ENCODE assay signal across 18 cellular contexts in genomic region chr7:139661875-139662274, GRCh38.
DNase-seq lines count a peak whose midpoint lies in the region; ATAC-seq and TF ChIP-seq lines count a peak whose summit lies in the region.
"Had no signal": no experiment of that assay in that cellular context is flagged by ENCODE, and none has a peak within 500 bp of the region (broad histone marks: within the 10 kb centered on the region; RNA-seq: fewer than 3 reads in every experiment).

No MANE protein-coding gene starts in this region.

- no peaks in the 10 kb centered on the region for H3K27me3 ChIP-seq in endodermal cell (ENCODE audit: control insufficient read depth, insufficient read depth, low read length, poor library complexity, severe bottlenecking)

- H3K36me3 Mint-ChIP-seq in endodermal cell (ENCODE audit: low read depth): peaks cover 4% of the 10 kb centered on the region
- H3K36me3 Mint-ChIP-seq in nephron (ENCODE audit: low read depth): peaks cover 47% of the 10 kb centered on the region
- peaks cover 23% of the 10 kb centered on the region for H3K36me3 Mint-ChIP-seq in osteocyte (ENCODE audit: unreplicated experiment)

- H3K27ac Mint-ChIP-seq in endodermal cell (no peak overlapping the region), nephron (peak overlapping the region; percentile 50 to 88 (median 78)), osteocyte (ENCODE audit: unreplicated experiment) (no peak overlapping the region)

- H3K9me3 ChIP-seq in endodermal cell (ENCODE audit: control insufficient read depth, low read length): no peaks in the 10 kb centered on the region

- peaks cover 6% of the 10 kb centered on the region for H3K36me3 ChIP-seq in endodermal cell (ENCODE audit: control insufficient read depth, insufficient read depth, low read length)

- H3K9me3 Mint-ChIP-seq in endodermal cell (no peaks in the 10 kb centered on the region), nephron (no peaks in the 10 kb centered on the region), osteocyte (ENCODE audit: unreplicated experiment) (no peaks in the 10 kb centered on the region)
- H3K9me3 Mint-ChIP-seq: H9 had no signal

- peaks cover 17% of the 10 kb centered on the region for H3K4me1 ChIP-seq in endodermal cell (ENCODE audit: control insufficient read depth, insufficient read depth, low read length)

- H3K9ac ChIP-seq in endodermal cell (ENCODE audit: extremely low read depth, low read length, poor library complexity, severe bottlenecking): no peak overlapping the region
- H3K9ac ChIP-seq: KMS-11 had no signal

- H3K4me3 ChIP-seq in endodermal cell (ENCODE audit: low read length): peak overlapping the region; percentile 38

- TF ChIP-seq CTCF in endodermal cell (conservative IDR thresholded peaks at IDR 0.05) (no peak), nephron (IDR thresholded peaks at IDR 0.05; ENCODE audit: unreplicated experiment in 3 of 3) (no peak), osteocyte (IDR thresholded peaks at IDR 0.05) (no peak)

- no peaks in the 10 kb centered on the region for H3K27me3 Mint-ChIP-seq in endodermal cell (ENCODE audit: insufficient read depth)
- no peaks in the 10 kb centered on the region for H3K27me3 Mint-ChIP-seq in nephron (ENCODE audit: low read depth)
- H3K27me3 Mint-ChIP-seq in osteocyte (ENCODE audit: unreplicated experiment): no peaks in the 10 kb centered on the region

- no peak for DNase-seq in endodermal cell
- no peak for DNase-seq in ureter (ENCODE audit: low spot score)
- no peak for DNase-seq in osteocyte (ENCODE audit: extremely low spot score, unreplicated experiment)
- DNase-seq: ACHN; AML-193; H9; MV-4-11; NCI-H1694 treated with DMSO at 0.1 percent for 48 hours; NCI-H510A; NCI-H748 treated with DMSO at 0.1 percent for 48 hours; NK-92 treated with Interleukin-12 subunit alpha and Interleukin-12 subunit beta, amount 100 ng/mL, for 24 hours; Right ventricle myocardium superior had no signal

- WGBS in endodermal cell (ENCODE audit: insufficient coverage in 1 of 2, insufficient read length in 1 of 2), 2 experiments: 70 to 87% methylated on average over 1 to 3 of the region's 3 CpGs

- H3K4me3 Mint-ChIP-seq in endodermal cell: no peak overlapping the region
- no peak overlapping the region for H3K4me3 Mint-ChIP-seq in nephron
- no peak overlapping the region for H3K4me3 Mint-ChIP-seq in osteocyte (ENCODE audit: unreplicated experiment)
- H3K4me3 Mint-ChIP-seq: H9 had no signal

- H3K4me1 Mint-ChIP-seq in endodermal cell (peaks cover 46% of the 10 kb centered on the region), nephron (peaks cover 58% of the 10 kb centered on the region), osteocyte (ENCODE audit: unreplicated experiment) (peaks cover 59% of the 10 kb centered on the region)

- no peak for ATAC-seq in HG02884 (IDR thresholded peaks at IDR 0.05; ENCODE audit: unreplicated experiment)

- peak overlapping the region; percentile 80 for H3K27ac ChIP-seq in angular gyrus (ENCODE audit: low read depth, low read length)
- no peak overlapping the region for H3K27ac ChIP-seq in endodermal cell (ENCODE audit: low read depth, low read length)
- peak overlapping the region; percentile 93 for H3K27ac ChIP-seq in temporal lobe (ENCODE audit: low read depth, low read length)
- H3K27ac ChIP-seq: C4-2B, KMS-11 had no signal

Comparison
In these comparisons a context has a peak if more than half of its experiments do, and no peak if none do; other contexts are left out.
1. H3K27ac Mint-ChIP-seq: peak in nephron (3 of 3); none in endodermal cell (single experiment) and osteocyte (single experiment).